8 cellular contexts compared by ENCODE assay signal in genomic region chr17:1228752-1229353, GRCh38. TPM values are rescaled to one million over a fixed set of nuclear protein-coding genes. Genes with fewer than 3 reads are reported as not detected.
DNase-seq lines count a peak whose midpoint lies in the region; ATAC-seq and TF ChIP-seq lines count a peak whose summit lies in the region.

No MANE protein-coding gene starts in this region.

- H3K4me3 Mint-ChIP-seq in Calu3 (ENCODE audit: low read depth, unreplicated experiment) = peak overlapping the region; percentile 83
- no peak overlapping the region for H3K4me3 Mint-ChIP-seq in HFFc6

- CTCF ChIA-PET in Calu3 (lab: Charles Lee) = interaction anchor here (0.5 to 0.7 kb wide), 2 partner anchors 173 to 395 kb away, joined by 3 read pairs; no protein-coding TSS in a partner anchor

- no peak overlapping the region for H2BK120ac ChIP-seq in mesenchymal stem cell (ENCODE audit: low read depth, low read length)

- H2BK12ac ChIP-seq in mesenchymal stem cell (ENCODE audit: low read length in 2 of 2) = no peak overlapping the region

- no peak overlapping the region for H3K18ac ChIP-seq in mesenchymal stem cell (ENCODE audit: low read depth in 1 of 2, low read length in 2 of 2)

- no peak overlapping the region for H4K91ac ChIP-seq in mesenchymal stem cell (ENCODE audit: low read length)

- no peaks in the 10 kb centered on the region for H3K36me3 ChIP-seq in mesenchymal stem cell (ENCODE audit: control insufficient read depth in 1 of 2, insufficient read depth in 2 of 2, low read depth in 1 of 2, low read length in 2 of 2)

- H3K27ac Mint-ChIP-seq in Calu3 (ENCODE audit: unreplicated experiment) (no peak overlapping the region), HFFc6 (no peak overlapping the region)

- H3K14ac ChIP-seq in mesenchymal stem cell (ENCODE audit: low read length in 2 of 2) = no peak overlapping the region

- no peak overlapping the region for H4K8ac ChIP-seq in mesenchymal stem cell (ENCODE audit: low read length)

- DNase-seq in Calu3 (no peak), mesenchymal stem cell (no peak), HFFc6 (no peak), NCI-H187 treated with DMSO at 0.1 percent for 48 hours (lab: John Stamatoyannopoulos, UW) (no peak), hippocampal formation (lab: John Stamatoyannopoulos, UW) (no peak)
- no peak for DNase-seq in activated CD4-positive, alpha-beta T cell treated with anti-CD3 and anti-CD28 coated beads for 1 hour

- H3K27me3 Mint-ChIP-seq in Calu3 (ENCODE audit: unreplicated experiment) (peaks cover 58% of the 10 kb centered on the region), HFFc6 (ENCODE audit: insufficient read depth) (peaks cover 48% of the 10 kb centered on the region)

- H3K4me1 Mint-ChIP-seq in Calu3 (ENCODE audit: low read depth, unreplicated experiment) = peaks cover 24% of the 10 kb centered on the region
- H3K4me1 Mint-ChIP-seq in HFFc6 (ENCODE audit: low read depth) = peaks cover 12% of the 10 kb centered on the region; the same call in 1 of the 2 replicates

- peak; percentile 18 for ATAC-seq in GM21825 (IDR thresholded peaks at IDR 0.05; ENCODE audit: unreplicated experiment)

- H3K79me1 ChIP-seq in mesenchymal stem cell (replicated peaks; ENCODE audit: low read length, poor library complexity, severe bottlenecking) = no peaks in the 10 kb centered on the region

- H3K27me3 ChIP-seq in mesenchymal stem cell (ENCODE audit: control insufficient read depth in 1 of 2, insufficient read depth in 1 of 2, low read length in 2 of 2) = peaks cover 40 to 52% of the 10 kb centered on the region in 2 experiments

- peak overlapping the region; percentile 92 for H3K4me2 ChIP-seq in mesenchymal stem cell (ENCODE audit: low read length, poor library complexity, severe bottlenecking)

- no peak overlapping the region for H2AFZ ChIP-seq in mesenchymal stem cell (ENCODE audit: low read depth, low read length)

- H3K9me3 ChIP-seq in mesenchymal stem cell (ENCODE audit: control insufficient read depth, low read length) = no peaks in the 10 kb centered on the region

- H3K9me3 Mint-ChIP-seq in Calu3 (ENCODE audit: low read depth, unreplicated experiment) (no peaks in the 10 kb centered on the region), HFFc6 (no peaks in the 10 kb centered on the region)

- no peak overlapping the region for H3K23ac ChIP-seq in mesenchymal stem cell (ENCODE audit: low read length in 2 of 2)

- H2BK15ac ChIP-seq in mesenchymal stem cell (ENCODE audit: low read depth, poor library complexity, severe bottlenecking) = no peak overlapping the region

- H3K36me3 Mint-ChIP-seq in Calu3 (ENCODE audit: insufficient read depth, unreplicated experiment) (peaks cover 24% of the 10 kb centered on the region), HFFc6 (ENCODE audit: low read depth) (no peaks in the 10 kb centered on the region)

- TF ChIP-seq CTCF in Calu3 (IDR thresholded peaks at IDR 0.05; ENCODE audit: unreplicated experiment) (no peak), VCaP (conservative IDR thresholded peaks at IDR 0.05) (no peak), HFFc6 (IDR thresholded peaks at IDR 0.05) (no peak)

- 3% methylated on average over 45 of the region's 86 CpGs for WGBS in mesenchymal stem cell

- H3K9ac ChIP-seq in mesenchymal stem cell (ENCODE audit: low read length) = no peak overlapping the region

- H3K4ac ChIP-seq in mesenchymal stem cell (ENCODE audit: low read depth in 1 of 2, low read length in 2 of 2) = no peak overlapping the region

- no peak overlapping the region for H2BK5ac ChIP-seq in mesenchymal stem cell (ENCODE audit: low read depth, low read length, poor library complexity, severe bottlenecking)

- H3K4me1 ChIP-seq in mesenchymal stem cell (ENCODE audit: control insufficient read depth, insufficient read depth, low read depth, low read length) = peaks cover 22% of the 10 kb centered on the region

- H2AK5ac ChIP-seq in mesenchymal stem cell (ENCODE audit: low read length, severe bottlenecking) = no peak overlapping the region

- H3K27ac ChIP-seq in VCaP = peak overlapping the region; percentile 51; the same call in 1 of the 2 replicates
- H3K27ac ChIP-seq in mesenchymal stem cell (ENCODE audit: low read length, poor library complexity, severe bottlenecking) = no peak overlapping the region

- BruUV-seq in Calu3 (replicated peaks; lab: Mats Ljungman, UMichigan) = no TSS peak

- peak overlapping the region in 1 of 2 experiments; percentile 75 for H3K4me3 ChIP-seq in mesenchymal stem cell (ENCODE audit: insufficient read depth in 1 of 2, low read depth in 1 of 2, low read length in 2 of 2)

- intact Hi-C loops in Calu3 (cut with micrococcal nuclease; ENCODE audit: unreplicated experiment) = no loop called here

RNA-seq across cellular contexts. Expression of gene BHLHA9, which starts 41.4 kb away (rescaled TPM):
- not detected in 2 replicates for total RNA-seq in Calu3 (2022)
- polyA plus RNA-seq in mesenchymal stem cell (2013, experiment 1 of 2) = not detected
- not detected for polyA plus RNA-seq in mesenchymal stem cell (2013, experiment 2 of 2)
- not detected for total RNA-seq in HFFc6 (2021; fragmentation: NEBNext Ultra II Directional; extraction: Animal tissue kit (Norgen Biotek cat#: 25700))

RNA-seq across cellular contexts. Expression of gene ABR, which starts 49.1 kb away (rescaled TPM):
- total RNA-seq in Calu3 (2022) = 76.3 and 92.7 TPM in 2 replicates
- polyA plus RNA-seq in mesenchymal stem cell (2013, experiment 1 of 2) = 57.4 TPM
- 56.4 TPM for polyA plus RNA-seq in mesenchymal stem cell (2013, experiment 2 of 2)
- 10 to 100 TPM; 49.3 to 58.4 (median 54.4) TPM for total RNA-seq in HFFc6 (2021; fragmentation: NEBNext Ultra II Directional; extraction: Animal tissue kit (Norgen Biotek cat#: 25700))

RNA-seq across cellular contexts. Expression of gene TRARG1, which starts 50.6 kb away (rescaled TPM):
- total RNA-seq in Calu3 (2022) = not detected in 2 replicates
- polyA plus RNA-seq in mesenchymal stem cell (2013, experiment 1 of 2) = not detected
- not detected for polyA plus RNA-seq in mesenchymal stem cell (2013, experiment 2 of 2)
- not detected for total RNA-seq in HFFc6 (2021; fragmentation: NEBNext Ultra II Directional; extraction: Animal tissue kit (Norgen Biotek cat#: 25700))
